Comparison of ENCODE assay signal across 29 cellular contexts in the genomic region with DNA sequence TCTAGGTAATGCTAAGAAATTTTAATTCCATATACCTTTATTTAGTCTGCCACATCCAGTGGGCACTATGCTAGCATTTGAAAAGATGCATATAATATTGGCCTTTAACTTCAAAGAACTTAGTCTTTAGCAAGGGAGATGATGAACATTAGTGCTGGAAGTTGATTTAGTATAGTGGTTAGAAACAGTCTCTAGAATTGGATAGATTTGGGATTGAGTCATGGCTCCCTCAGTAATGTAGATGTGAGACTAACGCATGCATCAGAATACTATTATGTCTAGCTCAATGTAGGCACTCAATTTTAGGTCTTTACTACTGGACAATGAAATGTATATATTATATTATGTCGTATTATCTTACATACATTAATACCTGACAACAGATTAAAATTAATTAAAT. TPM values are rescaled to one million over a fixed set of nuclear protein-coding genes. Genes with fewer than 3 reads are reported as not detected.
DNase-seq lines count a peak whose midpoint lies in the region; ATAC-seq, FAIRE-seq and TF ChIP-seq lines count a peak whose summit lies in the region.
"Had no signal": no experiment of that assay in that cellular context is flagged by ENCODE, and none has a peak within 500 bp of the region (broad histone marks: within the 10 kb centered on the region; RNA-seq: fewer than 3 reads in every experiment).

No MANE protein-coding gene starts in this region.

- H3K9ac ChIP-seq in astrocyte (ENCODE audit: low read length): no peak overlapping the region

- H3K4me3 ChIP-seq in astrocyte (ENCODE audit: insufficient read depth, low read depth, low read length) (peak overlapping the region; percentile 6), aorta (ENCODE audit: low read length in 2 of 2) (no peak overlapping the region)
- H3K4me3 ChIP-seq: GM12878, pancreas, sigmoid colon had no signal

- peaks cover 34% of the 10 kb centered on the region for H3K4me1 ChIP-seq in astrocyte (ENCODE audit: insufficient read depth, low read length)
- H3K4me1 ChIP-seq in foreskin keratinocyte: peaks cover 39% of the 10 kb centered on the region
- H3K4me1 ChIP-seq in aorta (ENCODE audit: control insufficient read depth in 1 of 2, insufficient read depth in 2 of 2, low read length in 2 of 2): peaks cover 0 to 1% of the 10 kb centered on the region in 2 donors
- H3K4me1 ChIP-seq: pancreas had no signal

- H3K9me3 Mint-ChIP-seq in Calu3 (ENCODE audit: low read depth, unreplicated experiment): peaks cover 7% of the 10 kb centered on the region
- peaks cover 2% of the 10 kb centered on the region for H3K9me3 Mint-ChIP-seq in astrocyte (ENCODE audit: unreplicated experiment)
- no peaks in the 10 kb centered on the region for H3K9me3 Mint-ChIP-seq in activated CD4-positive, alpha-beta T cell treated with anti-CD3 and anti-CD28 coated beads, Interleukin-2, amount 10 ng/mL, durations not matched to agents 24 days and 14 days
- H3K9me3 Mint-ChIP-seq: naive B cell had no signal

- no TSS peak for BruUV-seq in Calu3 (replicated peaks; lab: Mats Ljungman, UMichigan)

- no peak for ATAC-seq in foreskin keratinocyte
- no peak for ATAC-seq in HG03196 (IDR thresholded peaks at IDR 0.05; ENCODE audit: unreplicated experiment)
- ATAC-seq in aorta (ENCODE audit: low FRiP score): no peak
- ATAC-seq: GM12878, pancreas, T-cell had no signal

- DNase-seq in Calu3 (no peak), M059J (ENCODE audit: low read depth) (peak; percentile 55), astrocyte (ENCODE audit: low read depth) (peak; percentile 70), foreskin keratinocyte (peak in 1 of 2 donors; percentile 35), aorta (no peak)
- no peak for DNase-seq in activated CD4-positive, alpha-beta T cell treated with anti-CD3 and anti-CD28 coated beads, Interleukin-2, amount 50 U/mL, for 48 hours
- DNase-seq in activated CD4-positive, alpha-beta T cell treated with anti-CD3 and anti-CD28 coated beads, Interleukin-2, amount 10 ng/mL, durations not matched to agents 24 days and 14 days: no peak
- DNase-seq: activated CD4-positive, alpha-beta T cell treated with anti-CD3 and anti-CD28 coated beads for 4 hours; activated CD8-positive, alpha-beta memory T cell treated with anti-CD3 and anti-CD28 coated beads, Interleukin-2, amount 50 U/mL, for 48 hours; caudate nucleus; DMS 273 treated with DMSO at 0.1 percent for 48 hours; erythroblast; GF-D8; Karpas-422; left cardiac atrium; mesendoderm; naive B cell; NCI-H1092; NCI-H2029; NCI-H446 treated with DMSO at 0.1 percent for 48 hours; pancreas; sigmoid colon; stimulated activated CD4-positive, alpha-beta T cell treated with anti-CD3 and anti-CD28 coated beads, Interleukin-2, amount 100 ng/mL, for 24 hours; stimulated activated naive CD4-positive, alpha-beta T cell treated with Interleukin-2 at 50 U/mL for 16 hours; T-cell had no signal

- H3K4me3 Mint-ChIP-seq in Calu3 (ENCODE audit: low read depth, unreplicated experiment): no peak overlapping the region
- H3K4me3 Mint-ChIP-seq in astrocyte (ENCODE audit: unreplicated experiment): no peak overlapping the region
- no peak overlapping the region for H3K4me3 Mint-ChIP-seq in activated CD4-positive, alpha-beta T cell treated with anti-CD3 and anti-CD28 coated beads, Interleukin-2, amount 10 ng/mL, durations not matched to agents 24 days and 14 days
- H3K4me3 Mint-ChIP-seq: naive B cell, T-cell had no signal

- H3K27me3 Mint-ChIP-seq in Calu3 (ENCODE audit: unreplicated experiment) (no peaks in the 10 kb centered on the region), astrocyte (ENCODE audit: low read depth, unreplicated experiment) (no peaks in the 10 kb centered on the region)
- peaks cover 10% of the 10 kb centered on the region for H3K27me3 Mint-ChIP-seq in activated CD4-positive, alpha-beta T cell treated with anti-CD3 and anti-CD28 coated beads, Interleukin-2, amount 10 ng/mL, durations not matched to agents 24 days and 14 days

- H3K4me1 Mint-ChIP-seq in Calu3 (ENCODE audit: low read depth, unreplicated experiment): peaks cover 40% of the 10 kb centered on the region
- peaks cover 38% of the 10 kb centered on the region for H3K4me1 Mint-ChIP-seq in astrocyte (ENCODE audit: low read depth, unreplicated experiment)
- no peaks in the 10 kb centered on the region for H3K4me1 Mint-ChIP-seq in activated CD4-positive, alpha-beta T cell treated with anti-CD3 and anti-CD28 coated beads, Interleukin-2, amount 10 ng/mL, durations not matched to agents 24 days and 14 days

- no peaks in the 10 kb centered on the region for H4K20me1 ChIP-seq in astrocyte (ENCODE audit: insufficient read depth, low read length)

- H3K27ac Mint-ChIP-seq in Calu3 (ENCODE audit: unreplicated experiment) (peak overlapping the region; percentile 87), astrocyte (ENCODE audit: unreplicated experiment) (no peak overlapping the region)
- H3K27ac Mint-ChIP-seq in activated CD4-positive, alpha-beta T cell treated with anti-CD3 and anti-CD28 coated beads, Interleukin-2, amount 10 ng/mL, durations not matched to agents 24 days and 14 days: no peak overlapping the region
- H3K27ac Mint-ChIP-seq: naive B cell, T-cell had no signal

- peak overlapping the region; percentile 28 for H3K4me2 ChIP-seq in astrocyte (ENCODE audit: low read length)

- H3K36me3 Mint-ChIP-seq in Calu3 (ENCODE audit: insufficient read depth, unreplicated experiment) (peaks cover 42% of the 10 kb centered on the region), astrocyte (ENCODE audit: low read depth, unreplicated experiment) (no peaks in the 10 kb centered on the region)
- H3K36me3 Mint-ChIP-seq in activated CD4-positive, alpha-beta T cell treated with anti-CD3 and anti-CD28 coated beads, Interleukin-2, amount 10 ng/mL, durations not matched to agents 24 days and 14 days (ENCODE audit: low read depth): no peaks in the 10 kb centered on the region
- H3K36me3 Mint-ChIP-seq: naive B cell, T-cell had no signal

- H3K9me3 ChIP-seq in astrocyte (ENCODE audit: insufficient read depth, low read depth, low read length) (no peaks in the 10 kb centered on the region), aorta (ENCODE audit: control insufficient read depth, low read length) (no peaks in the 10 kb centered on the region)
- H3K9me3 ChIP-seq: pancreas, sigmoid colon had no signal

- FAIRE-seq in astrocyte (lab: Jason Lieb, UNC): peak; percentile 62
- FAIRE-seq: GM12878, GM19239, H1, pancreas had no signal

- peaks cover 15% of the 10 kb centered on the region for H3K79me2 ChIP-seq in astrocyte (ENCODE audit: insufficient read depth, low read length)

- H3K36me3 ChIP-seq in astrocyte (ENCODE audit: insufficient read depth, low read length) (peaks cover 3% of the 10 kb centered on the region), aorta (ENCODE audit: control insufficient read depth in 1 of 2, insufficient read depth in 2 of 2, low read length in 1 of 2) (no peaks in the 10 kb centered on the region)
- H3K36me3 ChIP-seq: pancreas, sigmoid colon had no signal

- H3K27me3 ChIP-seq in astrocyte (ENCODE audit: insufficient read depth, low read length) (no peaks in the 10 kb centered on the region), foreskin keratinocyte (no peaks in the 10 kb centered on the region), aorta (ENCODE audit: control insufficient read depth in 1 of 2, insufficient read depth in 2 of 2, low read length in 1 of 2) (no peaks in the 10 kb centered on the region)
- H3K27me3 ChIP-seq: pancreas had no signal

- intact Hi-C loops in Calu3 (cut with micrococcal nuclease; ENCODE audit: unreplicated experiment): loop anchor here (1.0 to 2.0 kb wide), 3 partner anchors 14 to 123 kb away; no protein-coding TSS in a partner anchor
- intact Hi-C loops in aorta (cut with DNase I): no loop called here
- intact Hi-C loops in activated CD4-positive, alpha-beta T cell treated with anti-CD3 and anti-CD28 coated beads, Interleukin-2, amount 10 ng/mL, durations not matched to agents 24 days and 14 days (cut with micrococcal nuclease): no loop called here

- H3K27ac ChIP-seq in astrocyte (ENCODE audit: low read depth, low read length) (peak overlapping the region; percentile 71), foreskin keratinocyte (peak overlapping the region; percentile 1), aorta (ENCODE audit: low read depth in 1 of 2, low read length in 2 of 2) (no peak overlapping the region)
- H3K27ac ChIP-seq: pancreas, sigmoid colon had no signal

- 94 to 95% methylated on average over 2 of the region's 2 CpGs for WGBS in aorta, 2 donors

- no peak for TF ChIP-seq CTCF in Calu3 (IDR thresholded peaks at IDR 0.05; ENCODE audit: unreplicated experiment)
- no peak for TF ChIP-seq CTCF in astrocyte (IDR thresholded peaks at IDR 0.05; ENCODE audit: insufficient read depth, low read depth, low read length)
- no peak for TF ChIP-seq CTCF in foreskin keratinocyte (conservative IDR thresholded peaks at IDR 0.05)

- CTCF ChIA-PET in Calu3 (lab: Charles Lee): interaction anchor here (3.0 kb wide), 1 partner anchor 168 kb away, joined by 10 read pairs; no protein-coding TSS in a partner anchor

- H2AFZ ChIP-seq in astrocyte (ENCODE audit: low read depth, low read length): no peak overlapping the region

RNA-seq across cellular contexts. Expression of gene DKK1, which starts 5.8 kb away (rescaled TPM):
- 122 and 145 TPM in 2 replicates for total RNA-seq in Calu3 (2022)
- 355 and 363 TPM in 2 replicates for total RNA-seq in M059J (2014; rRNA removed; shearing (Covaris generic))
- 7.4 and 13.7 TPM in 2 replicates for total RNA-seq in astrocyte
- total RNA-seq in foreskin keratinocyte: 228 and 406 TPM in 2 replicates
- polyA plus RNA-seq in foreskin keratinocyte: 194 and 421 TPM in 2 replicates
- total RNA-seq in aorta: 1 to 10 TPM in 1 of 2 donors, under 1 TPM in 1; 0.96 to 2.4 TPM
- polyA plus RNA-seq in aorta: under 1 TPM in 1 of 2 donors, not detected in 1; 0.84 TPM
- not detected in 2 replicates for total RNA-seq in activated CD4-positive, alpha-beta T cell treated with anti-CD3 and anti-CD28 coated beads, Interleukin-2, amount 10 ng/mL, durations not matched to agents 24 days and 14 days
- total RNA-seq: left cardiac atrium had no signal

Comparison
In these comparisons a context has a peak if more than half of its experiments do, and no peak if none do; other contexts are left out.
1. DNase-seq: peak in M059J (single experiment) and astrocyte (single experiment); none in Calu3 (single experiment), activated CD4-positive, alpha-beta T cell treated with anti-CD3 and anti-CD28 coated beads, Interleukin-2, amount 50 U/mL, for 48 hours (0 of 2), aorta (0 of 2) and activated CD4-positive, alpha-beta T cell treated with anti-CD3 and anti-CD28 coated beads, Interleukin-2, amount 10 ng/mL, durations not matched to agents 24 days and 14 days (single experiment).
2. H3K27ac ChIP-seq: peak in astrocyte (single experiment) and foreskin keratinocyte (single experiment); none in aorta (0 of 2).